ENCODE assay signal across 8 cellular contexts in genomic region chr12:124469193-124469888, GRCh38.
A peak's percentile ranks its signal among the peaks of the same experiment; 100 is the strongest.
DNase-seq lines count a peak whose midpoint lies in the region; ATAC-seq, FAIRE-seq and TF ChIP-seq lines count a peak whose summit lies in the region.

No MANE protein-coding gene starts in this region.

- TF ChIP-seq CTCF in HFF-Myc (IDR thresholded peaks at IDR 0.05; ENCODE audit: low read depth, low read length, missing control alignments) = peak; percentile 79
- peak; percentile 18 to 60 (median 57) for TF ChIP-seq CTCF in GM12878 (IDR thresholded peaks at IDR 0.05 in 2 of 3, conservative IDR thresholded peaks at IDR 0.05 in 1 of 3; ENCODE audit: control insufficient read depth in 2 of 3, extremely low read depth in 1 of 3, insufficient read depth in 1 of 3, low read depth in 3 of 3, low read length in 3 of 3)

- H3K79me1 ChIP-seq in mesendoderm (ENCODE audit: low read length) = peaks cover 7% of the 10 kb centered on the region

- no peak for TF ChIP-seq RAD21 in GM12878 (IDR thresholded peaks at IDR 0.05; ENCODE audit: insufficient read depth, low read depth, low read length)

- peaks cover 22% of the 10 kb centered on the region for H3K79me2 ChIP-seq in GM12878 (ENCODE audit: control insufficient read depth, insufficient read depth, low read length)
- peaks cover 2% of the 10 kb centered on the region for H3K79me2 ChIP-seq in mesendoderm (ENCODE audit: control insufficient read depth, insufficient read depth, low read length)

- ATAC-seq in CD4-positive, CD25-positive, alpha-beta regulatory T cell (ENCODE audit: low read depth in 2 of 2) = peak; percentile 6 to 15
- ATAC-seq in GM12878 = no peak
- ATAC-seq in GM21367 (IDR thresholded peaks at IDR 0.05; ENCODE audit: unreplicated experiment) = no peak
- ATAC-seq in GM21576 (IDR thresholded peaks at IDR 0.05; ENCODE audit: unreplicated experiment) = no peak
- no peak for ATAC-seq in GM18873 (IDR thresholded peaks at IDR 0.05; ENCODE audit: low FRiP score, unreplicated experiment)

- H3K4me3 Mint-ChIP-seq in CD4-positive, CD25-positive, alpha-beta regulatory T cell = peak overlapping the region; percentile 48 to 79 (median 64)

- H3K27me3 ChIP-seq in CD4-positive, CD25-positive, alpha-beta regulatory T cell (ENCODE audit: control insufficient read depth, insufficient read depth, low read length) = no peaks in the 10 kb centered on the region
- H3K27me3 ChIP-seq in GM12878 (replicated peaks in 1 of 2; ENCODE audit: control insufficient read depth in 2 of 2, insufficient read depth in 2 of 2, low read length in 1 of 2) (no peaks in the 10 kb centered on the region), mesendoderm (ENCODE audit: insufficient read depth, low read length, poor library complexity) (no peaks in the 10 kb centered on the region)

- in situ Hi-C loops in GM12878 (cut with MboI) = no loop called here

- no peak for FAIRE-seq in GM12878 (lab: Jason Lieb, UNC)

- no peak overlapping the region for H2BK5ac ChIP-seq in mesendoderm (ENCODE audit: low read length)

- peaks cover 13 to 50% (median 30%) of the 10 kb centered on the region in 4 donors for H3K4me1 Mint-ChIP-seq in CD4-positive, CD25-positive, alpha-beta regulatory T cell

- peaks cover 36% of the 10 kb centered on the region for H3K4me1 ChIP-seq in CD4-positive, CD25-positive, alpha-beta regulatory T cell (ENCODE audit: control insufficient read depth, insufficient read depth, low read length, poor library complexity, severe bottlenecking)
- H3K4me1 ChIP-seq in GM12878 (ENCODE audit: control insufficient read depth, insufficient read depth, low read length) (peaks cover 17% of the 10 kb centered on the region), mesendoderm (ENCODE audit: control insufficient read depth, low read depth, low read length) (no peaks in the 10 kb centered on the region)

- intact Hi-C loops in GM12878 (cut with micrococcal nuclease; ENCODE audit: unreplicated experiment) = no loop called here

- no peak overlapping the region for H2AFZ ChIP-seq in GM12878 (ENCODE audit: control insufficient read depth, low read depth, low read length)

- RAD21 ChIA-PET in GM12878 (lab: Charles Lee; ENCODE audit: unreplicated experiment) = no interaction called here

- no peak overlapping the region for H3K23ac ChIP-seq in mesendoderm (ENCODE audit: low read length)

- H4K20me1 ChIP-seq in GM12878 (ENCODE audit: control insufficient read depth, insufficient read depth) = no peaks in the 10 kb centered on the region

- POLR2A ChIA-PET in GM12878 (lab: Charles Lee) = no interaction called here

- H3K4me2 ChIP-seq in GM12878 (ENCODE audit: control insufficient read depth, insufficient read depth) (no peak overlapping the region), mesendoderm (ENCODE audit: low read length) (no peak overlapping the region)

- 79% methylated on average over 10 of the region's 11 CpGs for WGBS in GM12878 (ENCODE audit: insufficient coverage, insufficient replicate concordance, low lambda C conversion rate, missing lambda C conversion rate)
- no CpG with 5 or more reads among the region's 11 CpGs for WGBS in mesendoderm (ENCODE audit: extremely low coverage, insufficient coverage, low lambda C conversion rate)

- H3K36me3 ChIP-seq in CD4-positive, CD25-positive, alpha-beta regulatory T cell (ENCODE audit: control insufficient read depth, insufficient read depth, low read length) = peaks cover 32% of the 10 kb centered on the region
- H3K36me3 ChIP-seq in GM12878 (ENCODE audit: control insufficient read depth in 2 of 2, insufficient read depth in 2 of 2, low read length in 1 of 2) = peaks cover 39 to 44% of the 10 kb centered on the region in 2 experiments; a peak in 3 of 4 replicates
- peaks cover 15% of the 10 kb centered on the region for H3K36me3 ChIP-seq in mesendoderm (ENCODE audit: control insufficient read depth, insufficient read depth, low read length)

- no peak overlapping the region for H2BK15ac ChIP-seq in mesendoderm (replicated peaks; ENCODE audit: low read depth)

- BruUV-seq in GM12878 (replicated peaks; lab: Mats Ljungman, UMichigan) = no TSS peak

- peaks cover 3 to 16% of the 10 kb centered on the region in 2 experiments for H3K9me3 ChIP-seq in CD4-positive, CD25-positive, alpha-beta regulatory T cell (ENCODE audit: control insufficient read depth in 2 of 2, low read length in 2 of 2)
- peaks cover 42% of the 10 kb centered on the region for H3K9me3 ChIP-seq in GM12878 (replicated peaks; ENCODE audit: control insufficient read depth, insufficient read depth, low read length)

- no peak overlapping the region for H3K9ac ChIP-seq in GM12878 (ENCODE audit: control insufficient read depth, insufficient read depth, low read length)
- no peak overlapping the region for H3K9ac ChIP-seq in mesendoderm (ENCODE audit: low read length)

- H3K4ac ChIP-seq in mesendoderm (ENCODE audit: low read depth, low read length) = no peak overlapping the region

- DNase-seq in CD4-positive, CD25-positive, alpha-beta regulatory T cell = peak; percentile 20 to 49 (median 29)
- DNase-seq in HFF-Myc (ENCODE audit: extremely low read depth, low read depth) = no peak
- DNase-seq in GM12878 (ENCODE audit: low read depth, low spot score) = no peak
- DNase-seq in mesendoderm = peak; percentile 60
- DNase-seq in AG08396 (ENCODE audit: low spot score) = no peak

- H3K27ac ChIP-seq in CD4-positive, CD25-positive, alpha-beta regulatory T cell (ENCODE audit: insufficient read depth, low read length, poor library complexity, severe bottlenecking) = peak overlapping the region; percentile 61
- H3K27ac ChIP-seq in GM12878 (ENCODE audit: control insufficient read depth, insufficient read depth) (no peak overlapping the region), mesendoderm (ENCODE audit: low read depth, low read length) (no peak overlapping the region)

- no peak overlapping the region for H2AK5ac ChIP-seq in mesendoderm (ENCODE audit: low read length)

- no peak for TF ChIP-seq EP300 in GM12878 (IDR thresholded peaks at IDR 0.05; ENCODE audit: borderline replicate concordance in 1 of 2, control insufficient read depth in 1 of 2, low read depth in 2 of 2, low read length in 2 of 2)

- H4K8ac ChIP-seq in mesendoderm (ENCODE audit: low read depth, low read length) = no peak overlapping the region

- H3K9me3 Mint-ChIP-seq in CD4-positive, CD25-positive, alpha-beta regulatory T cell = peaks cover 0 to 10% (median 2%) of the 10 kb centered on the region in 7 donors

- TF ChIP-seq POLR2A in GM12878 (IDR thresholded peaks at IDR 0.05; ENCODE audit: low read depth, low read length) = no peak

- H4K5ac ChIP-seq in mesendoderm (ENCODE audit: low read length) = no peak overlapping the region

- peak overlapping the region; percentile 29 to 79 (median 36) for H3K27ac Mint-ChIP-seq in CD4-positive, CD25-positive, alpha-beta regulatory T cell

- H2BK120ac ChIP-seq in mesendoderm (ENCODE audit: low read depth, low read length) = no peak overlapping the region

- H3K36me3 Mint-ChIP-seq in CD4-positive, CD25-positive, alpha-beta regulatory T cell = peaks cover 33% of the 10 kb centered on the region

- H3K27me3 Mint-ChIP-seq in CD4-positive, CD25-positive, alpha-beta regulatory T cell = no peaks in the 10 kb centered on the region

- H3K56ac ChIP-seq in mesendoderm (ENCODE audit: low read length) = no peak overlapping the region

- peak overlapping the region; percentile 26 for H3K4me3 ChIP-seq in CD4-positive, CD25-positive, alpha-beta regulatory T cell (ENCODE audit: low read depth, low read length)
- H3K4me3 ChIP-seq in HFF-Myc (replicated peaks; ENCODE audit: low read depth, low read length) (no peak overlapping the region), GM12878 (no peak overlapping the region), mesendoderm (ENCODE audit: low read length) (no peak overlapping the region)

- CTCF ChIA-PET in GM12878 (lab: Yijun Ruan, JAX) = interaction anchor here (0.6 kb wide), 1 partner anchor 22 kb away, joined by 3 read pairs; no protein-coding TSS in a partner anchor

- SMC1A ChIA-PET in GM12878 (lab: Charles Lee; ENCODE audit: uncharacterized antibody, unreplicated experiment) = interaction anchor here (1.0 to 1.3 kb wide), 2 partner anchors 11 to 296 kb away, joined by 3 to 4 read pairs; no protein-coding TSS in a partner anchor

- H3K18ac ChIP-seq in mesendoderm (ENCODE audit: low read length) = no peak overlapping the region

TF ChIP-seq in GM12878, 131 proteins besides CTCF, POLR2A, EP300 and RAD21 (continues in another document):
- TF ChIP-seq PKNOX1 (IDR thresholded peaks at IDR 0.05) = no peak
- peak; percentile 56 for TF ChIP-seq RUNX3 (IDR thresholded peaks at IDR 0.05; ENCODE audit: low read length)
- TF ChIP-seq POU2F2 (IDR thresholded peaks at IDR 0.05; ENCODE audit: borderline replicate concordance, low read depth, low read length) = 0 out of 3 replicates have a peak, but pooled peaks have one; percentile 12
- no peak for TF ChIP-seq SP1 (IDR thresholded peaks at IDR 0.05; ENCODE audit: low read depth, low read length)
- TF ChIP-seq SREBF2 (IDR thresholded peaks at IDR 0.05; ENCODE audit: low read length) = no peak
- TF ChIP-seq TARDBP (IDR thresholded peaks at IDR 0.05; ENCODE audit: borderline replicate concordance) = no peak
- no peak for TF ChIP-seq TCF7 (IDR thresholded peaks at IDR 0.05; ENCODE audit: borderline replicate concordance)
- no peak for TF ChIP-seq BRCA1 (IDR thresholded peaks at IDR 0.05; ENCODE audit: low read depth, low read length)
- no peak for TF ChIP-seq MLLT1 (IDR thresholded peaks at IDR 0.05)
- TF ChIP-seq ESRRA (IDR thresholded peaks at IDR 0.05; ENCODE audit: low read length) = no peak

Comparison
In these comparisons a context has a peak if more than half of its experiments do, and no peak if none do; other contexts are left out.
1. ATAC-seq: peak in CD4-positive, CD25-positive, alpha-beta regulatory T cell (2 of 2); none in GM12878 (single experiment), GM21367 (single experiment), GM21576 (single experiment) and GM18873 (single experiment).
2. DNase-seq: peak in CD4-positive, CD25-positive, alpha-beta regulatory T cell (3 of 3) and mesendoderm (single experiment); none in HFF-Myc (single experiment), GM12878 (single experiment) and AG08396 (single experiment).